9 cellular contexts compared by ENCODE assay signal in the genomic region with DNA sequence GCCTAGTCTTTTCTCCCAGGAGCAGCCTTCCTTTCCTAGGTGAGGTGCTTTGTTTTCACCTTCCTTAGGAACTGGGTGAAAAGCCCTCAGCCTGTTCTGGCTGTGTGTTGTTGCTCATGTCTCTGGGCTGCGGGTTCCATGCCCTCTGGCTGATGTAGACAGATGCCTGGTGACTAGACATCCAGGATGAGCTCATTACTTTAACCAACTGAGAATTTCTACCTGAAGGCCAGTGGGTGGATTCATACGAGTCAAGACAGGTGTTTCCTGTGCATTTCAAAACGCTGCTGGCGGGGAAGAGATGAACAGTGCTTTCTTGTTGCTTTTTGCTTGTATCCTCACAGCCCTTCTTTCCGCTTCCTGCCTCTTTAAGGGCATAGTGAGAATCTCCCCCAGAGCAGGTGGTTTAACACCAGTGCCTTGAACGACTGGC. TPM values are rescaled to one million over a fixed set of nuclear protein-coding genes. Genes with fewer than 3 reads are reported as not detected.
DNase-seq lines count a peak whose midpoint lies in the region; ATAC-seq and TF ChIP-seq lines count a peak whose summit lies in the region.
"Had no signal": no experiment of that assay in that cellular context is flagged by ENCODE, and none has a peak within 500 bp of the region (broad histone marks: within the 10 kb centered on the region; RNA-seq: fewer than 3 reads in every experiment).

No MANE protein-coding gene starts in this region.

- DNase-seq in CD8-positive, alpha-beta T cell: peak; percentile 14 to 75 (median 42)
- DNase-seq in IMR-90 (no peak), mesendoderm (peak; percentile 14), BE2C (no peak), tibial artery (no peak), DMS 273 (lab: John Stamatoyannopoulos, UW; ENCODE audit: unreplicated experiment) (no peak)
- peak; percentile 50 to 63 for DNase-seq in activated T-cell treated with anti-CD3 and anti-CD28 coated beads, Interleukin-2, amount 50 U/mL, for 72 hours
- DNase-seq: NCI-H2029 treated with DMSO at 0.1 percent for 48 hours had no signal

- H4K20me1 ChIP-seq in IMR-90 (ENCODE audit: insufficient read depth, low read length): peaks cover 82% of the 10 kb centered on the region

- in situ Hi-C loops in IMR-90 (cut with MboI; ENCODE audit: low sequenced_read_pairs): no loop called here

- no peak overlapping the region for H3K56ac ChIP-seq in IMR-90 (ENCODE audit: extremely low read depth, insufficient read depth, low read length)
- no peak overlapping the region for H3K56ac ChIP-seq in mesendoderm (ENCODE audit: low read length)

- no peak overlapping the region for H2AFZ ChIP-seq in IMR-90 (replicated peaks; ENCODE audit: low read length, poor library complexity)

- H3K27me3 ChIP-seq in CD8-positive, alpha-beta T cell (ENCODE audit: insufficient read depth, low read length): no peaks in the 10 kb centered on the region
- H3K27me3 ChIP-seq in IMR-90 (ENCODE audit: control insufficient read depth, insufficient read depth, low read length) (no peaks in the 10 kb centered on the region), mesendoderm (ENCODE audit: insufficient read depth, low read length, poor library complexity) (no peaks in the 10 kb centered on the region), BE2C (no peaks in the 10 kb centered on the region), tibial artery (no peaks in the 10 kb centered on the region)

- peak overlapping the region; percentile 39 for H3K27ac ChIP-seq in CD8-positive, alpha-beta T cell (ENCODE audit: low read depth, low read length)
- H3K27ac ChIP-seq in IMR-90 (ENCODE audit: insufficient read depth, low read length): no peak overlapping the region
- H3K27ac ChIP-seq in mesendoderm (ENCODE audit: low read depth, low read length): no peak overlapping the region
- H3K27ac ChIP-seq in tibial artery: no peak overlapping the region

- POLR2A ChIA-PET in CD8-positive, alpha-beta T cell (lab: Charles Lee): interaction anchor here (1.0 kb wide), 1 partner anchor 23 kb away, joined by 3 read pairs; the partner anchor contains the start of gene RECQL5
- POLR2A ChIA-PET in IMR-90 (lab: Charles Lee; ENCODE audit: unreplicated experiment): no interaction called here

- H3K9me3 ChIP-seq in CD8-positive, alpha-beta T cell (ENCODE audit: low read length): no peaks in the 10 kb centered on the region
- no peaks in the 10 kb centered on the region for H3K9me3 ChIP-seq in IMR-90 (ENCODE audit: control insufficient read depth, insufficient read depth, low read length)
- H3K9me3 ChIP-seq in BE2C: no peaks in the 10 kb centered on the region
- no peaks in the 10 kb centered on the region for H3K9me3 ChIP-seq in tibial artery

- peak; percentile 92 for ATAC-seq in CD8-positive, alpha-beta T cell
- no peak for ATAC-seq in IMR-90 (ENCODE audit: low read depth)
- peak; percentile 69 to 70 for ATAC-seq in activated T-cell treated with anti-CD3 and anti-CD28 coated beads, Interleukin-2, amount 50 U/mL, for 72 hours (replicated peaks in 1 of 2)
- ATAC-seq in HG02938 (IDR thresholded peaks at IDR 0.05; ENCODE audit: unreplicated experiment): no peak

- intact Hi-C loops in CD8-positive, alpha-beta T cell (cut with DNase I, micrococcal nuclease): loop anchor here in 1 of 2 experiments (1.0 kb wide), 1 partner anchor 14 kb away; no protein-coding TSS in a partner anchor
- intact Hi-C loops in IMR-90 (cut with micrococcal nuclease): no loop called here
- intact Hi-C loops in tibial artery (cut with DNase I; ENCODE audit: low total_unique reads): no loop called here

- no peak overlapping the region for H2BK120ac ChIP-seq in IMR-90 (ENCODE audit: low read depth, low read length)
- H2BK120ac ChIP-seq in mesendoderm (ENCODE audit: low read depth, low read length): no peak overlapping the region

- H3K4me1 Mint-ChIP-seq in CD8-positive, alpha-beta T cell (ENCODE audit: low read depth): peaks cover 67% of the 10 kb centered on the region
- H3K4me1 Mint-ChIP-seq in activated T-cell treated with anti-CD3 and anti-CD28 coated beads, Interleukin-2, amount 50 U/mL, for 72 hours (ENCODE audit: low read depth): peaks cover 70% of the 10 kb centered on the region

- H4K5ac ChIP-seq in IMR-90 (ENCODE audit: low read depth, low read length): no peak overlapping the region
- no peak overlapping the region for H4K5ac ChIP-seq in mesendoderm (ENCODE audit: low read length)

- H3K23ac ChIP-seq in IMR-90 (ENCODE audit: low read depth, low read length): no peak overlapping the region
- no peak overlapping the region for H3K23ac ChIP-seq in mesendoderm (ENCODE audit: low read length)

- H3K18ac ChIP-seq in IMR-90 (ENCODE audit: low read depth, low read length): no peak overlapping the region
- no peak overlapping the region for H3K18ac ChIP-seq in mesendoderm (ENCODE audit: low read length)

- H4K91ac ChIP-seq in IMR-90 (ENCODE audit: insufficient read depth, low read depth, low read length): no peak overlapping the region

- H3K14ac ChIP-seq in IMR-90 (replicated peaks; ENCODE audit: low read depth, low read length): 0 out of 2 replicates have a peak overlapping the region, but pooled peaks have one; percentile 17

- no peak overlapping the region for H3K4me2 ChIP-seq in IMR-90 (ENCODE audit: low read depth, low read length)
- H3K4me2 ChIP-seq in mesendoderm (ENCODE audit: low read length): no peak overlapping the region

- peak overlapping the region; percentile 46 for H3K4me3 Mint-ChIP-seq in CD8-positive, alpha-beta T cell
- peak overlapping the region; percentile 73 to 83 for H3K4me3 Mint-ChIP-seq in activated T-cell treated with anti-CD3 and anti-CD28 coated beads, Interleukin-2, amount 50 U/mL, for 72 hours

- no peak overlapping the region for H3K4me3 ChIP-seq in CD8-positive, alpha-beta T cell (ENCODE audit: low read depth, low read length)
- H3K4me3 ChIP-seq in IMR-90 (ENCODE audit: insufficient read depth, low read depth, low read length) (no peak overlapping the region), mesendoderm (ENCODE audit: low read length) (no peak overlapping the region), BE2C (ENCODE audit: low read depth, low read length) (no peak overlapping the region), tibial artery (no peak overlapping the region)

- peaks cover 38% of the 10 kb centered on the region for H3K4me1 ChIP-seq in CD8-positive, alpha-beta T cell (ENCODE audit: insufficient read depth, low read length)
- peaks cover 18% of the 10 kb centered on the region for H3K4me1 ChIP-seq in IMR-90 (ENCODE audit: control insufficient read depth, insufficient read depth, low read length)
- H3K4me1 ChIP-seq in mesendoderm (ENCODE audit: control insufficient read depth, low read depth, low read length): peaks cover 2% of the 10 kb centered on the region
- peaks cover 11% of the 10 kb centered on the region; the same call in 1 of the 2 replicates for H3K4me1 ChIP-seq in BE2C
- H3K4me1 ChIP-seq in tibial artery: peaks cover 0 to 63% (median 26%) of the 10 kb centered on the region in 4 donors

- peak overlapping the region; percentile 94 for H3K27ac Mint-ChIP-seq in CD8-positive, alpha-beta T cell
- H3K27ac Mint-ChIP-seq in activated T-cell treated with anti-CD3 and anti-CD28 coated beads, Interleukin-2, amount 50 U/mL, for 72 hours: peak overlapping the region; percentile 87

- no peak overlapping the region for H2AK5ac ChIP-seq in IMR-90 (ENCODE audit: low read depth, low read length)
- H2AK5ac ChIP-seq in mesendoderm (ENCODE audit: low read length): no peak overlapping the region

- peaks cover 12% of the 10 kb centered on the region for H3K36me3 ChIP-seq in CD8-positive, alpha-beta T cell (ENCODE audit: insufficient read depth, low read length)
- peaks cover 30% of the 10 kb centered on the region for H3K36me3 ChIP-seq in IMR-90 (ENCODE audit: control insufficient read depth, insufficient read depth, low read length)
- peaks cover 7% of the 10 kb centered on the region for H3K36me3 ChIP-seq in mesendoderm (ENCODE audit: control insufficient read depth, insufficient read depth, low read length)
- peaks cover 8% of the 10 kb centered on the region for H3K36me3 ChIP-seq in BE2C
- H3K36me3 ChIP-seq in tibial artery: peaks cover 0 to 19% (median 14%) of the 10 kb centered on the region in 3 donors

- CTCF ChIA-PET in CD8-positive, alpha-beta T cell (lab: Charles Lee): interaction anchor here (0.6 to 8.1 kb wide), 6 partner anchors 10 to 162 kb away, joined by 3 to 53 read pairs (median 6); partner anchors contain the start of gene SMIM5
- CTCF ChIA-PET in IMR-90 (lab: Yijun Ruan, JAX): no interaction called here

- no peaks in the 10 kb centered on the region for H3K9me3 Mint-ChIP-seq in CD8-positive, alpha-beta T cell
- H3K9me3 Mint-ChIP-seq in activated T-cell treated with anti-CD3 and anti-CD28 coated beads, Interleukin-2, amount 50 U/mL, for 72 hours: no peaks in the 10 kb centered on the region

- H3K79me1 ChIP-seq in IMR-90 (ENCODE audit: low read depth in 1 of 2, low read length in 2 of 2) (peaks cover 60 to 98% of the 10 kb centered on the region in 2 experiments), mesendoderm (ENCODE audit: low read length) (peaks cover 29% of the 10 kb centered on the region)

- 90% methylated on average over 3 of the region's 6 CpGs; no CpG with 5 or more reads in 1 of the 2 experiments for WGBS in IMR-90 (ENCODE audit: extremely low coverage in 2 of 2, insufficient read length in 1 of 2), 2 experiments
- no CpG with 5 or more reads among the region's 6 CpGs for WGBS in mesendoderm (ENCODE audit: extremely low coverage, insufficient coverage, low lambda C conversion rate)

- H2BK15ac ChIP-seq in IMR-90 (ENCODE audit: low read depth, low read length) (no peak overlapping the region), mesendoderm (replicated peaks; ENCODE audit: low read depth) (no peak overlapping the region)

- H3K36me3 Mint-ChIP-seq in CD8-positive, alpha-beta T cell: peaks cover 58% of the 10 kb centered on the region
- H3K36me3 Mint-ChIP-seq in activated T-cell treated with anti-CD3 and anti-CD28 coated beads, Interleukin-2, amount 50 U/mL, for 72 hours (ENCODE audit: insufficient read depth in 2 of 2): peaks cover 3 to 6% of the 10 kb centered on the region in 2 donors

- H3K9me1 ChIP-seq in IMR-90 (ENCODE audit: insufficient read depth, low read length): peaks cover 36% of the 10 kb centered on the region

- no peak for TF ChIP-seq RAD21 in IMR-90 (IDR thresholded peaks at IDR 0.05; ENCODE audit: low read length)

- H2AK9ac ChIP-seq in IMR-90 (replicated peaks; ENCODE audit: low read depth, low read length, poor library complexity): no peak overlapping the region

- no peak overlapping the region for H4K8ac ChIP-seq in IMR-90 (ENCODE audit: low read depth in 2 of 2, low read length in 2 of 2)
- no peak overlapping the region for H4K8ac ChIP-seq in mesendoderm (ENCODE audit: low read depth, low read length)

- H3K79me2 ChIP-seq in mesendoderm (ENCODE audit: control insufficient read depth, insufficient read depth, low read length): peaks cover 17% of the 10 kb centered on the region

- no peak overlapping the region for H3K4ac ChIP-seq in IMR-90 (ENCODE audit: low read depth, low read length)
- no peak overlapping the region for H3K4ac ChIP-seq in mesendoderm (ENCODE audit: low read depth, low read length)

- no peaks in the 10 kb centered on the region for H3K27me3 Mint-ChIP-seq in CD8-positive, alpha-beta T cell (ENCODE audit: low read depth)
- H3K27me3 Mint-ChIP-seq in activated T-cell treated with anti-CD3 and anti-CD28 coated beads, Interleukin-2, amount 50 U/mL, for 72 hours (ENCODE audit: low read depth): no peaks in the 10 kb centered on the region

- dilution Hi-C loops in IMR-90 (cut with HindIII; ENCODE audit: low sequenced_read_pairs, unreplicated experiment): no loop called here

- H2BK5ac ChIP-seq in IMR-90 (ENCODE audit: low read depth, low read length, poor library complexity, severe bottlenecking) (no peak overlapping the region), mesendoderm (ENCODE audit: low read length) (no peak overlapping the region)

- no TSS peak for BruUV-seq in IMR-90 (replicated peaks; lab: Mats Ljungman, UMichigan)

- H3K9ac ChIP-seq in IMR-90 (ENCODE audit: low read depth, low read length): no peak overlapping the region
- no peak overlapping the region for H3K9ac ChIP-seq in mesendoderm (ENCODE audit: low read length)

- no peak for TF ChIP-seq CTCF in CD8-positive, alpha-beta T cell (IDR thresholded peaks at IDR 0.05)
- TF ChIP-seq CTCF in IMR-90 (conservative IDR thresholded peaks at IDR 0.05; ENCODE audit: low read depth, low read length) (no peak), BE2C (IDR thresholded peaks at IDR 0.05; ENCODE audit: low read depth, low read length) (no peak), tibial artery (IDR thresholded peaks at IDR 0.05) (no peak)

- no peak overlapping the region for H2BK20ac ChIP-seq in IMR-90 (ENCODE audit: low read depth, low read length)

- no peak for TF ChIP-seq POLR2A in IMR-90 (IDR thresholded peaks at IDR 0.05; ENCODE audit: low read depth, low read length)

RNA-seq across cellular contexts. Expression of gene SAP30BP, which starts 22.3 kb away (rescaled TPM):
- total RNA-seq in CD8-positive, alpha-beta T cell: 100 to 1,000 TPM; 303 to 305 TPM
- total RNA-seq in IMR-90 (2012; rRNA removed): 70.4 and 82.5 TPM in 2 replicates
- polyA plus RNA-seq in IMR-90 (2012; rRNA removed): 134 and 139 TPM in 2 replicates
- 55.1 and 61.0 TPM in 2 replicates for polyA plus RNA-seq in IMR-90 (2012; cell fraction: cytosol; rRNA removed)
- 237 and 250 TPM in 2 replicates for polyA plus RNA-seq in IMR-90 (2012; cell fraction: nucleus; rRNA removed; ENCODE audit: low replicate concordance)
- total RNA-seq in activated T-cell treated with anti-CD3 and anti-CD28 coated beads, Interleukin-2, amount 50 U/mL, for 72 hours: 100 to 1,000 TPM in 1 of 2 donors, 10 to 100 TPM in 1; 97.0 to 112 TPM
- 68.5 TPM for polyA plus RNA-seq in mesendoderm (2013, experiment 1 of 2)
- 69.7 TPM for polyA plus RNA-seq in mesendoderm (2013, experiment 2 of 2)
- 162 TPM for polyA plus RNA-seq in BE2C (2012; ENCODE audit: insufficient read depth, insufficient read length, low read depth)

RNA-seq across cellular contexts. Expression of gene RECQL5, which starts 22.5 kb away (rescaled TPM):
- total RNA-seq in CD8-positive, alpha-beta T cell: 10 to 100 TPM; 11.2 to 13.2 TPM
- total RNA-seq in IMR-90 (2012; rRNA removed): 7.3 and 8.6 TPM in 2 replicates
- 17.4 and 23.7 TPM in 2 replicates for polyA plus RNA-seq in IMR-90 (2012; rRNA removed)
- 6.6 and 9.2 TPM in 2 replicates for polyA plus RNA-seq in IMR-90 (2012; cell fraction: cytosol; rRNA removed)
- 100 and 134 TPM in 2 replicates for polyA plus RNA-seq in IMR-90 (2012; cell fraction: nucleus; rRNA removed; ENCODE audit: low replicate concordance)
- 10 to 100 TPM; 50.7 to 58.5 TPM for total RNA-seq in activated T-cell treated with anti-CD3 and anti-CD28 coated beads, Interleukin-2, amount 50 U/mL, for 72 hours
- 12.6 TPM for polyA plus RNA-seq in mesendoderm (2013, experiment 1 of 2)
- 11.4 TPM for polyA plus RNA-seq in mesendoderm (2013, experiment 2 of 2)
- 69.1 TPM for polyA plus RNA-seq in BE2C (2012; ENCODE audit: insufficient read depth, insufficient read length, low read depth)

RNA-seq across cellular contexts. Expression of gene ITGB4, which starts 31.8 kb away (rescaled TPM):
- 1 to 10 TPM; 1.2 to 2.3 TPM for total RNA-seq in CD8-positive, alpha-beta T cell
- under 0.01 TPM in 1 of 2 replicates, not detected in the other for total RNA-seq in IMR-90 (2012; rRNA removed)
- 0.27 and 0.39 TPM in 2 replicates for polyA plus RNA-seq in IMR-90 (2012; rRNA removed)
- polyA plus RNA-seq in IMR-90 (2012; cell fraction: cytosol; rRNA removed): 0.04 and 0.36 TPM in 2 replicates
- 0.63 and 1.5 TPM in 2 replicates for polyA plus RNA-seq in IMR-90 (2012; cell fraction: nucleus; rRNA removed; ENCODE audit: low replicate concordance)
- total RNA-seq in activated T-cell treated with anti-CD3 and anti-CD28 coated beads, Interleukin-2, amount 50 U/mL, for 72 hours: 1 to 10 TPM; 2.7 to 3.5 TPM
- 1.0 TPM for polyA plus RNA-seq in mesendoderm (2013, experiment 1 of 2)
- polyA plus RNA-seq in mesendoderm (2013, experiment 2 of 2): 1.4 TPM
- 2.8 TPM for polyA plus RNA-seq in BE2C (2012; ENCODE audit: insufficient read depth, insufficient read length, low read depth)

RNA-seq across cellular contexts. Expression of gene SMIM5, which starts 56.2 kb away (rescaled TPM):
- total RNA-seq in CD8-positive, alpha-beta T cell: 1 to 10 TPM in 1 of 2 experiments, under 1 TPM in 1; 0.60 to 2.1 TPM
- total RNA-seq in IMR-90 (2012; rRNA removed): not detected in 2 replicates
- polyA plus RNA-seq in IMR-90 (2012; rRNA removed): 0.14 TPM in 1 of 2 replicates, not detected in the other
- 0.08 and 0.15 TPM in 2 replicates for polyA plus RNA-seq in IMR-90 (2012; cell fraction: cytosol; rRNA removed)
- polyA plus RNA-seq in IMR-90 (2012; cell fraction: nucleus; rRNA removed; ENCODE audit: low replicate concordance): 0.15 TPM in 1 of 2 replicates, not detected in the other
- 1 to 10 TPM; 1.4 to 2.4 TPM for total RNA-seq in activated T-cell treated with anti-CD3 and anti-CD28 coated beads, Interleukin-2, amount 50 U/mL, for 72 hours
- polyA plus RNA-seq in mesendoderm (2013, experiment 1 of 2): not detected
- polyA plus RNA-seq in mesendoderm (2013, experiment 2 of 2): 0.03 TPM
- 0.46 TPM for polyA plus RNA-seq in BE2C (2012; ENCODE audit: insufficient read depth, insufficient read length, low read depth)

Comparison
In these comparisons a context has a peak if more than half of its experiments do, and no peak if none do; other contexts are left out.
1. ATAC-seq: peak in CD8-positive, alpha-beta T cell (single experiment) and activated T-cell treated with anti-CD3 and anti-CD28 coated beads, Interleukin-2, amount 50 U/mL, for 72 hours (2 of 2); none in IMR-90 (single experiment) and HG02938 (single experiment).
2. DNase-seq: peak in CD8-positive, alpha-beta T cell (7 of 7), activated T-cell treated with anti-CD3 and anti-CD28 coated beads, Interleukin-2, amount 50 U/mL, for 72 hours (2 of 2) and mesendoderm (single experiment); none in IMR-90 (single experiment), BE2C (single experiment), tibial artery (0 of 2) and DMS 273 (single experiment).